In the genomic region with DNA sequence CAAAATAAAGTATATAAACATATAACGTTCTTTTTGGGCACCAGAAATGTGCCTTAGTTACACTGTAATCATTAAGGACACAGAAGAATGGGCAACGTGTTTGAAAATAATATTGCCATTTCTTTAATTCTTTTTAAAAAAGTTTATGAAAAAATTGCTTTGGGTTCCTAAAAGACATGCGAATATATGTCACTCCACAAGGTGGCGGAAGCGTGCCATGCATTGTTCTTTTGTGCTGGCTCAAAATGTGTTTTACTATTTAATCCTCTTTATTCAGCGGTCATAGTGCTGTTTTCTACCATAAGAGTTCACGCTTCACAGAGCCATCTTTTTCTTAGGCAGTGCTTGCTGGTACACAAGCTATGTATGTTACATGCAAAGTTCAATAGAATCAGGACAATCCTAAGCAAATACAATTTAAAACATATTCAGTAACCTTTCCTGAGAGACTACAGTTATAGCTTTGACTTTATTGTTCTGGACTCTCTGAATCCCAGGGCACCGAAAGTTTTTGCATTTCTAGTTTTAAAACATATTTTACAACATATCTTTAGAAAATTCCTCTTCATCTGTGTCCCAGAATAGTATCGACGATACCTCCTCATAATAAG, we compare ENCODE assay signal across 9 cellular contexts.
A peak's percentile ranks its signal among the peaks of the same experiment; 100 is the strongest.
DNase-seq lines count a peak whose midpoint lies in the region; ATAC-seq and TF ChIP-seq lines count a peak whose summit lies in the region.
"Had no signal": no experiment of that assay in that cellular context is flagged by ENCODE, and none has a peak within 500 bp of the region (broad histone marks: within the 10 kb centered on the region; RNA-seq: fewer than 3 reads in every experiment).

No MANE protein-coding gene starts in this region.

- intact Hi-C loops in activated B cell treated with CpG ODN at 0.5 μM for 24 hours (cut with micrococcal nuclease) = loop anchor here (1.0 kb wide), 4 partner anchors 467 to 1248 kb away; no protein-coding TSS in a partner anchor
- intact Hi-C loops in right lobe of liver (cut with DNase I) = no loop called here

- no peak overlapping the region for H3K27ac Mint-ChIP-seq in activated B cell treated with CpG ODN at 0.5 μM for 24 hours
- H3K27ac Mint-ChIP-seq: stimulated activated naive CD8-positive, alpha-beta T cell treated with anti-CD3 and anti-CD28 coated beads, Interleukin-15, Interleukin-2, amounts not matched to agents 100 ng/mL and 50 ng/mL, for 24 hours had no signal

- DNase-seq in SIG-M5 treated with dmso at 0.1 percent for 504 hours (lab: John Stamatoyannopoulos, UW; ENCODE audit: unreplicated experiment) (peak; percentile 37), SIG-M5 (lab: John Stamatoyannopoulos, UW) (no peak), NCI-H2107 treated with DMSO at 0.1 percent for 48 hours (lab: John Stamatoyannopoulos, UW; ENCODE audit: unreplicated experiment) (peak; percentile 29), activated B cell treated with CpG ODN at 0.5 μM for 24 hours (no peak), choroid plexus epithelial cell (ENCODE audit: low read depth) (peak; percentile 84), right lobe of liver (peak; percentile 25 to 47 (median 46))
- peak; percentile 5 for DNase-seq in stimulated activated CD8-positive, alpha-beta memory T cell treated with anti-CD3 and anti-CD28 coated beads, Interleukin-12 subunit alpha, Interleukin-12 subunit beta, amount 100 ng/mL, for 24 hours (ENCODE audit: extremely low read depth)

- no peaks in the 10 kb centered on the region for H3K9me3 Mint-ChIP-seq in activated B cell treated with CpG ODN at 0.5 μM for 24 hours
- H3K9me3 Mint-ChIP-seq: stimulated activated naive CD8-positive, alpha-beta T cell treated with anti-CD3 and anti-CD28 coated beads, Interleukin-15, Interleukin-2, amounts not matched to agents 100 ng/mL and 50 ng/mL, for 24 hours had no signal

- H3K27me3 Mint-ChIP-seq in activated B cell treated with CpG ODN at 0.5 μM for 24 hours = peaks cover 4% of the 10 kb centered on the region

- no peaks in the 10 kb centered on the region for H3K36me3 ChIP-seq in right lobe of liver

- H3K9me3 ChIP-seq in right lobe of liver = no peaks in the 10 kb centered on the region

- no peaks in the 10 kb centered on the region for H3K36me3 Mint-ChIP-seq in activated B cell treated with CpG ODN at 0.5 μM for 24 hours (ENCODE audit: low read depth)

- peak; percentile 81 for TF ChIP-seq CTCF in activated B cell treated with CpG ODN at 0.5 μM for 24 hours (IDR thresholded peaks at IDR 0.05)
- peak; percentile 87 for TF ChIP-seq CTCF in choroid plexus epithelial cell (conservative IDR thresholded peaks at IDR 0.05; ENCODE audit: low read depth, low read length)
- TF ChIP-seq CTCF in right lobe of liver (IDR thresholded peaks at IDR 0.05) = peak; percentile 79 to 87 (median 86)

- H3K4me3 ChIP-seq in choroid plexus epithelial cell (ENCODE audit: low read depth, low read length) (no peak overlapping the region), right lobe of liver (no peak overlapping the region)

- POLR2A ChIA-PET in activated B cell treated with CpG ODN at 0.5 μM for 24 hours (lab: Charles Lee) = no interaction called here

- H3K4me3 Mint-ChIP-seq in activated B cell treated with CpG ODN at 0.5 μM for 24 hours = no peak overlapping the region
- H3K4me3 Mint-ChIP-seq: stimulated activated naive CD8-positive, alpha-beta T cell treated with anti-CD3 and anti-CD28 coated beads, Interleukin-15, Interleukin-2, amounts not matched to agents 100 ng/mL and 50 ng/mL, for 24 hours had no signal

- 22% methylated on average over 10 of the region's 10 CpGs for WGBS in right lobe of liver (ENCODE audit: insufficient coverage, low coverage, low lambda C conversion rate, missing lambda C conversion rate)

- CTCF ChIA-PET in activated B cell treated with CpG ODN at 0.5 μM for 24 hours (lab: Charles Lee) = interaction anchor here (0.6 to 1.3 kb wide), 5 partner anchors 91 to 1247 kb away, joined by 3 to 8 read pairs (median 3); no protein-coding TSS in a partner anchor

- no peak for TF ChIP-seq POLR2A in right lobe of liver (IDR thresholded peaks at IDR 0.05)

- no peaks in the 10 kb centered on the region for H3K27me3 ChIP-seq in right lobe of liver

- H3K27ac ChIP-seq in right lobe of liver = no peak overlapping the region

- no peaks in the 10 kb centered on the region for H3K4me1 Mint-ChIP-seq in activated B cell treated with CpG ODN at 0.5 μM for 24 hours

- H3K4me1 ChIP-seq in right lobe of liver = no peaks in the 10 kb centered on the region

- peak; percentile 56 for ATAC-seq in HG02852 (IDR thresholded peaks at IDR 0.05; ENCODE audit: unreplicated experiment)
- peak; percentile 45 for ATAC-seq in activated B cell treated with CpG ODN at 0.5 μM for 24 hours (ENCODE audit: low read depth)
- peak; percentile 77 to 87 (median 82) for ATAC-seq in right lobe of liver

Comparison
In these comparisons a context has a peak if more than half of its experiments do, and no peak if none do; other contexts are left out.
1. DNase-seq: peak in SIG-M5 treated with dmso at 0.1 percent for 504 hours (single experiment), NCI-H2107 treated with DMSO at 0.1 percent for 48 hours (single experiment), choroid plexus epithelial cell (single experiment), right lobe of liver (3 of 3) and stimulated activated CD8-positive, alpha-beta memory T cell treated with anti-CD3 and anti-CD28 coated beads, Interleukin-12 subunit alpha, Interleukin-12 subunit beta, amount 100 ng/mL, for 24 hours (single experiment); none in SIG-M5 (single experiment) and activated B cell treated with CpG ODN at 0.5 μM for 24 hours (single experiment).
2. Peak in every context shown above with its lines, with median percentiles within 50 percentile points of each other: ATAC-seq and CTCF ChIP-seq.